Comparison of ENCODE assay signal across 25 cellular contexts in genomic region chr16:79969458-79969857, GRCh38.
A peak's percentile ranks its signal among the peaks of the same experiment; 100 is the strongest.
DNase-seq lines count a peak whose midpoint lies in the region; ATAC-seq, FAIRE-seq and TF ChIP-seq lines count a peak whose summit lies in the region.
"Had no signal": no experiment of that assay in that cellular context is flagged by ENCODE, and none has a peak within 500 bp of the region (broad histone marks: within the 10 kb centered on the region; RNA-seq: fewer than 3 reads in every experiment).

No MANE protein-coding gene starts in this region.

- TF ChIP-seq RAD21 in HepG2 (CRISPR knock-in tag; IDR thresholded peaks at IDR 0.05) (no peak), K562 (CRISPR knock-in tag; conservative IDR thresholded peaks at IDR 0.05 in 1 of 2, IDR thresholded peaks at IDR 0.05 in 1 of 2) (no peak)

- H2BK5ac ChIP-seq in mesenchymal stem cell (ENCODE audit: low read depth, low read length, poor library complexity, severe bottlenecking), result no peak overlapping the region

- H3K14ac ChIP-seq in mesenchymal stem cell (ENCODE audit: low read length in 2 of 2), result no peak overlapping the region

- CTCF ChIA-PET in HepG2 (lab: Yijun Ruan, JAX; ENCODE audit: low intra/inter-chr PET ratio, low total read pairs) (no interaction called here), K562 (lab: Yijun Ruan, JAX; ENCODE audit: low intra/inter-chr PET ratio) (no interaction called here)

- no TSS peak for BruUV-seq in HepG2 (replicated peaks; lab: Mats Ljungman, UMichigan)
- BruUV-seq in K562 (replicated peaks; lab: Mats Ljungman, UMichigan), result no TSS peak

- H3K27ac ChIP-seq in HepG2 (ENCODE audit: extremely low read length, insufficient read depth, low read length) (no peak overlapping the region), right lobe of liver (no peak overlapping the region), K562 (ENCODE audit: extremely low read depth, low read depth, low read length) (peak overlapping the region; percentile 97; the same call in 2 of the 3 replicates), mesenchymal stem cell (ENCODE audit: low read length, poor library complexity, severe bottlenecking) (no peak overlapping the region)
- H3K27ac ChIP-seq: BLaER1 had no signal

- H3K18ac ChIP-seq in mesenchymal stem cell (ENCODE audit: low read depth in 1 of 2, low read length in 2 of 2), result no peak overlapping the region

- FAIRE-seq in HepG2 (lab: Jason Lieb, UNC) (no peak), K562 (lab: Jason Lieb, UNC) (no peak)
- FAIRE-seq: A204.1, GM12878, GM12892, GM18507 had no signal

- intact Hi-C loops in HepG2 (cut with micrococcal nuclease; ENCODE audit: unreplicated experiment), result no loop called here
- intact Hi-C loops in right lobe of liver (cut with DNase I), result no loop called here
- intact Hi-C loops in K562 (cut with micrococcal nuclease), result no loop called here

- H3K27me3 ChIP-seq in HepG2 (ENCODE audit: control insufficient read depth in 1 of 2, insufficient read depth in 2 of 2, low read length in 2 of 2) (no peaks in the 10 kb centered on the region), right lobe of liver (no peaks in the 10 kb centered on the region), K562 (ENCODE audit: control insufficient read depth in 2 of 2, insufficient read depth in 2 of 2, low read length in 2 of 2) (no peaks in the 10 kb centered on the region), mesenchymal stem cell (ENCODE audit: control insufficient read depth in 1 of 2, insufficient read depth in 1 of 2, low read length in 2 of 2) (peaks cover 0 to 6% of the 10 kb centered on the region in 2 experiments)
- H3K27me3 ChIP-seq: BE2C, BLaER1 had no signal

- POLR2A ChIA-PET in HepG2 (lab: Yijun Ruan, JAX) (no interaction called here), K562 (lab: Yijun Ruan, JAX) (no interaction called here)

- H4K8ac ChIP-seq in mesenchymal stem cell (ENCODE audit: low read length), result no peak overlapping the region

- no peak overlapping the region for H2AK5ac ChIP-seq in mesenchymal stem cell (ENCODE audit: low read length, severe bottlenecking)

- TF ChIP-seq EP300 in HepG2 (IDR thresholded peaks at IDR 0.05; ENCODE audit: low read depth in 2 of 2, low read length in 2 of 2), result no peak
- no peak for TF ChIP-seq EP300 in HepG2 (CRISPR knock-in tag; IDR thresholded peaks at IDR 0.05; ENCODE audit: borderline replicate concordance)
- TF ChIP-seq EP300 in K562 (IDR thresholded peaks at IDR 0.05; ENCODE audit: low read length), result no peak

- H2AFZ ChIP-seq in HepG2 (ENCODE audit: low read length) (no peak overlapping the region), K562 (ENCODE audit: low read depth, low read length) (no peak overlapping the region), mesenchymal stem cell (ENCODE audit: low read depth, low read length) (no peak overlapping the region)

- no peak overlapping the region for H3K27ac Mint-ChIP-seq in T-helper 17 cell
- H3K27ac Mint-ChIP-seq: CD14-positive monocyte; CD4-positive, CD25-positive, alpha-beta regulatory T cell; CD8-positive, alpha-beta T cell had no signal

- no peak overlapping the region for H3K4ac ChIP-seq in mesenchymal stem cell (ENCODE audit: low read depth in 1 of 2, low read length in 2 of 2)

- H3K4me2 ChIP-seq in HepG2 (ENCODE audit: low read depth, low read length) (no peak overlapping the region), K562 (ENCODE audit: insufficient read depth, low read length) (no peak overlapping the region), mesenchymal stem cell (ENCODE audit: low read length, poor library complexity, severe bottlenecking) (no peak overlapping the region)
- H3K4me2 ChIP-seq: BLaER1 had no signal

- in situ Hi-C loops in HepG2 (cut with HindIII; ENCODE audit: extremely low pct_ligation_motif_present, low pct_unique_long_range_greater_than_20kb) (no loop called here), K562 (cut with MboI) (no loop called here)

- H3K4me1 ChIP-seq in HepG2 (ENCODE audit: insufficient read depth, low read length), result no peaks in the 10 kb centered on the region
- H3K4me1 ChIP-seq in right lobe of liver, result peaks cover 0 to 31% (median 9%) of the 10 kb centered on the region in 4 donors
- peaks cover 9 to 50% of the 10 kb centered on the region in 2 experiments; a peak in 4 of 5 replicates for H3K4me1 ChIP-seq in K562 (replicated peaks in 1 of 2; ENCODE audit: control insufficient read depth in 2 of 2, insufficient read depth in 2 of 2, low read length in 2 of 2)
- peaks cover 2% of the 10 kb centered on the region for H3K4me1 ChIP-seq in mesenchymal stem cell (ENCODE audit: control insufficient read depth, insufficient read depth, low read depth, low read length)
- H3K4me1 ChIP-seq: BE2C had no signal

- H4K20me1 ChIP-seq in HepG2 (ENCODE audit: insufficient read depth, low read length) (no peaks in the 10 kb centered on the region), K562 (replicated peaks; ENCODE audit: control insufficient read depth, insufficient read depth, low read length) (no peaks in the 10 kb centered on the region)
- H4K20me1 ChIP-seq: BLaER1 had no signal

- H2BK12ac ChIP-seq in mesenchymal stem cell (ENCODE audit: low read length in 2 of 2), result no peak overlapping the region

- H3K9me1 ChIP-seq in K562 (ENCODE audit: control insufficient read depth, insufficient read depth, low read length), result no peaks in the 10 kb centered on the region

- WGBS in HepG2 (ENCODE audit: low lambda C conversion rate), result 49% methylated on average over 5 of the region's 5 CpGs
- 89% methylated on average over 5 of the region's 5 CpGs for WGBS in right lobe of liver (ENCODE audit: insufficient coverage, low coverage, low lambda C conversion rate, missing lambda C conversion rate)
- WGBS in K562 (ENCODE audit: insufficient coverage, low coverage, missing lambda C conversion rate), result 89% methylated on average over 5 of the region's 5 CpGs
- 92% methylated on average over 5 of the region's 5 CpGs for WGBS in mesenchymal stem cell

- H2BK120ac ChIP-seq in mesenchymal stem cell (ENCODE audit: low read depth, low read length), result no peak overlapping the region

- H3K4me3 Mint-ChIP-seq in T-helper 17 cell, result no peak overlapping the region
- H3K4me3 Mint-ChIP-seq: CD14-positive monocyte; CD4-positive, CD25-positive, alpha-beta regulatory T cell; CD8-positive, alpha-beta T cell had no signal

- no peak overlapping the region for H2BK15ac ChIP-seq in mesenchymal stem cell (ENCODE audit: low read depth, poor library complexity, severe bottlenecking)

- no peak overlapping the region for H4K91ac ChIP-seq in mesenchymal stem cell (ENCODE audit: low read length)

- H3K36me3 ChIP-seq in HepG2 (replicated peaks in 1 of 2; ENCODE audit: control insufficient read depth in 1 of 2, insufficient read depth in 2 of 2, low read length in 2 of 2), result no peaks in the 10 kb centered on the region
- H3K36me3 ChIP-seq in right lobe of liver, result no peaks in the 10 kb centered on the region
- H3K36me3 ChIP-seq in K562 (ENCODE audit: control insufficient read depth, insufficient read depth, low read length), result no peaks in the 10 kb centered on the region
- no peaks in the 10 kb centered on the region for H3K36me3 ChIP-seq in mesenchymal stem cell (ENCODE audit: control insufficient read depth in 1 of 2, insufficient read depth in 2 of 2, low read depth in 1 of 2, low read length in 2 of 2)
- H3K36me3 ChIP-seq: BE2C, BLaER1 had no signal

- H3K79me2 ChIP-seq in HepG2 (ENCODE audit: insufficient read depth, low read length) (no peaks in the 10 kb centered on the region), K562 (ENCODE audit: control insufficient read depth, insufficient read depth, low read length) (no peaks in the 10 kb centered on the region)

- H3K79me1 ChIP-seq in mesenchymal stem cell (replicated peaks; ENCODE audit: low read length, poor library complexity, severe bottlenecking), result no peaks in the 10 kb centered on the region

- H3K9me3 ChIP-seq in HepG2 (ENCODE audit: low read length), result 0 out of 2 replicates have a peak, but pooled peaks cover 4% of the 10 kb centered on the region
- no peaks in the 10 kb centered on the region for H3K9me3 ChIP-seq in right lobe of liver
- H3K9me3 ChIP-seq in K562 (replicated peaks; ENCODE audit: control insufficient read depth, insufficient read depth, low read depth, low read length), result no peaks in the 10 kb centered on the region
- no peaks in the 10 kb centered on the region for H3K9me3 ChIP-seq in T-helper 17 cell (ENCODE audit: control insufficient read depth, low read length, poor library complexity, severe bottlenecking)
- no peaks in the 10 kb centered on the region for H3K9me3 ChIP-seq in mesenchymal stem cell (ENCODE audit: control insufficient read depth, low read length)
- H3K9me3 ChIP-seq: BE2C, BLaER1 had no signal

- H3K9ac ChIP-seq in HepG2 (ENCODE audit: insufficient read depth, low read depth, low read length) (no peak overlapping the region), K562 (ENCODE audit: insufficient read depth in 1 of 2, low read depth in 2 of 2, low read length in 2 of 2) (no peak overlapping the region), mesenchymal stem cell (ENCODE audit: low read length) (no peak overlapping the region)
- H3K9ac ChIP-seq: BLaER1 had no signal

- no peak overlapping the region for H3K4me3 ChIP-seq in HepG2 (replicated peaks in 1 of 3; ENCODE audit: insufficient read depth in 1 of 3, low read depth in 2 of 3, low read length in 3 of 3)
- H3K4me3 ChIP-seq in right lobe of liver, result no peak overlapping the region
- H3K4me3 ChIP-seq in K562, result no peak overlapping the region
- H3K4me3 ChIP-seq in mesenchymal stem cell (ENCODE audit: insufficient read depth in 1 of 2, low read depth in 1 of 2, low read length in 2 of 2), result no peak overlapping the region
- H3K4me3 ChIP-seq: BLaER1, GM12878 had no signal

- H3K36me3 Mint-ChIP-seq in T-helper 17 cell (ENCODE audit: low read depth), result no peaks in the 10 kb centered on the region
- H3K36me3 Mint-ChIP-seq: CD14-positive monocyte; CD4-positive, CD25-positive, alpha-beta regulatory T cell; CD8-positive, alpha-beta T cell had no signal

- DNase-seq in HepG2 (ENCODE audit: low spot score) (no peak), right lobe of liver (no peak), K562 (ENCODE audit: extremely low read depth in 1 of 4, low spot score in 3 of 4) (no peak), T-helper 17 cell (no peak), mesenchymal stem cell (no peak)
- DNase-seq: 8988T; ACHN; BE2C; C1 segment of cervical spinal cord; CD4-positive, CD25-positive, alpha-beta regulatory T cell; CD8-positive, alpha-beta T cell; COR-L47; DMS 273 treated with DMSO at 0.1 percent for 48 hours; DMS153; DMS53; DMS79; DND-41; EL; GDM1 had no signal

- TF ChIP-seq POLR2A in HepG2 (IDR thresholded peaks at IDR 0.05; ENCODE audit: insufficient read depth in 1 of 2, low read depth in 2 of 2, low read length in 2 of 2) (no peak), right lobe of liver (IDR thresholded peaks at IDR 0.05) (no peak), K562 (conservative IDR thresholded peaks at IDR 0.05) (no peak)

- no peaks in the 10 kb centered on the region for H3K4me1 Mint-ChIP-seq in T-helper 17 cell
- H3K4me1 Mint-ChIP-seq: CD4-positive, CD25-positive, alpha-beta regulatory T cell had no signal

- ATAC-seq in HepG2 (no peak), right lobe of liver (no peak), K562 (no peak), T-helper 17 cell (no peak)
- ATAC-seq: CD8-positive, alpha-beta T cell; GM12878 had no signal

- H3K23ac ChIP-seq in mesenchymal stem cell (ENCODE audit: low read length in 2 of 2), result no peak overlapping the region

- TF ChIP-seq CTCF in HepG2 (CRISPR knock-in tag; IDR thresholded peaks at IDR 0.05), result no peak
- TF ChIP-seq CTCF in right lobe of liver (IDR thresholded peaks at IDR 0.05), result no peak
- TF ChIP-seq CTCF in K562 (IDR thresholded peaks at IDR 0.05 in 2 of 3, conservative IDR thresholded peaks at IDR 0.05 in 1 of 3; ENCODE audit: insufficient read depth in 2 of 3, low read depth in 1 of 3, low read length in 3 of 3), result no peak

- peaks cover 11% of the 10 kb centered on the region for H3K27me3 Mint-ChIP-seq in T-helper 17 cell

Comparison
In these comparisons a context has a peak if more than half of its experiments do, and no peak if none do; other contexts are left out.
1. Of the 241 proteins assayed by ChIP-seq in both HepG2 and K562: peak only in HepG2: none; only in K562: HDAC2, KDM1A and NFIC; in both: none; in neither: 237; mixed calls (peak in some experiments, not most) for 1.